Comparison of ENCODE assay signal across 10 cellular contexts in the genomic region with DNA sequence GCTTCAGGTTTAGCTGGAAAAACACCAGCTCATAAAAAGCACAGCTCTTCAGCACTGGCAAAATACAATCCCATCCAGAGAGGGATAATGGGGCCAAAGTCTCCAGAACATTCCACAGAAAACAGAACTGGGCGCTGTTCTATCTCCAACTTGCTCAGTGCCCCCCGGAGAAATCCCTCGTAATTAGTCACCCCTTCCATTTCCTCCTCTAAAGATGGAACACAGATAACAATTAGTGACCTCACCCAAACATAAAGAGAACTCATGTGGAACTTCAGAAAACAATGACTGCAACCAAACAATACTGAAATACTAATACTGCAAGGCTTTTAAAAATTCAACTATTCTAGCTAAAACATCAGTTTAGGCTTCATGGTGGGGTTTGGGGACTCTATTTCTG. TPM values are rescaled to one million over a fixed set of nuclear protein-coding genes. Genes with fewer than 3 reads are reported as not detected.
DNase-seq lines count a peak whose midpoint lies in the region; ATAC-seq and TF ChIP-seq lines count a peak whose summit lies in the region.
"Had no signal": no experiment of that assay in that cellular context is flagged by ENCODE, and none has a peak within 500 bp of the region (broad histone marks: within the 10 kb centered on the region; RNA-seq: fewer than 3 reads in every experiment).

No MANE protein-coding gene starts in this region.

- no peaks in the 10 kb centered on the region for H3F3A ChIP-seq in PC-3 (ENCODE audit: low read length, unreplicated experiment)

- no peaks in the 10 kb centered on the region for H3K9me3 ChIP-seq in PC-3 (ENCODE audit: low read length)

- ATAC-seq in PC-3 (peak; percentile 70), natural killer cell (no peak)
- ATAC-seq: T-cell had no signal

- H3K9me2 ChIP-seq in PC-3 (replicated peaks; ENCODE audit: low read length), result no peaks in the 10 kb centered on the region

- H3K27me3 Mint-ChIP-seq in endothelial cell (ENCODE audit: unreplicated experiment), result no peaks in the 10 kb centered on the region
- no peaks in the 10 kb centered on the region for H3K27me3 Mint-ChIP-seq in neural crest cell (ENCODE audit: low read depth)
- peaks cover 9 to 16% of the 10 kb centered on the region in 2 donors for H3K27me3 Mint-ChIP-seq in natural killer cell (ENCODE audit: low read depth in 2 of 2)
- peaks cover 25% of the 10 kb centered on the region for H3K27me3 Mint-ChIP-seq in activated CD4-positive, alpha-beta T cell treated with anti-CD3 and anti-CD28 coated beads, Interleukin-2, amount 10 ng/mL, durations not matched to agents 24 days and 14 days

- TF ChIP-seq CTCF in PC-3 (conservative IDR thresholded peaks at IDR 0.05; ENCODE audit: low read depth, low read length) (no peak), endothelial cell (IDR thresholded peaks at IDR 0.05; ENCODE audit: unreplicated experiment) (no peak), neural crest cell (conservative IDR thresholded peaks at IDR 0.05) (no peak), natural killer cell (IDR thresholded peaks at IDR 0.05) (no peak)

- intact Hi-C loops in PC-3 (cut with micrococcal nuclease) (loop anchor here (1.0 kb wide), 4 partner anchors 16 to 46 kb away; no protein-coding TSS in a partner anchor), natural killer cell (cut with micrococcal nuclease) (loop anchor here (2.0 kb wide), 1 partner anchor 20 kb away; no protein-coding TSS in a partner anchor)
- intact Hi-C loops in activated CD4-positive, alpha-beta T cell treated with anti-CD3 and anti-CD28 coated beads, Interleukin-2, amount 10 ng/mL, durations not matched to agents 24 days and 14 days (cut with micrococcal nuclease), result no loop called here

- peak overlapping the region; percentile 56 for H3K9ac ChIP-seq in PC-3 (ENCODE audit: low read length)

- H3K27ac Mint-ChIP-seq in endothelial cell (ENCODE audit: unreplicated experiment), result peak overlapping the region; percentile 88
- H3K27ac Mint-ChIP-seq in neural crest cell (ENCODE audit: unreplicated experiment), result peak overlapping the region; percentile 45
- no peak overlapping the region for H3K27ac Mint-ChIP-seq in natural killer cell
- no peak overlapping the region for H3K27ac Mint-ChIP-seq in activated CD4-positive, alpha-beta T cell treated with anti-CD3 and anti-CD28 coated beads, Interleukin-2, amount 10 ng/mL, durations not matched to agents 24 days and 14 days
- H3K27ac Mint-ChIP-seq: T-cell had no signal

- peaks cover 47% of the 10 kb centered on the region for H3K79me2 ChIP-seq in PC-3 (ENCODE audit: low read length)

- H4K20me1 ChIP-seq in PC-3 (ENCODE audit: low read length), result no peaks in the 10 kb centered on the region

- DNase-seq in Daoy (ENCODE audit: low read depth), result peak; percentile 66
- peak; percentile 86 for DNase-seq in PC-3
- no peak for DNase-seq in endothelial cell (ENCODE audit: low spot score)
- no peak for DNase-seq in neural crest cell (ENCODE audit: low read depth, low spot score)
- no peak for DNase-seq in NCI-H187 (lab: John Stamatoyannopoulos, UW)
- no peak for DNase-seq in natural killer cell
- DNase-seq in RPMI8226, result no peak
- no peak for DNase-seq in activated CD4-positive, alpha-beta T cell treated with anti-CD3 and anti-CD28 coated beads, Interleukin-2, amount 10 ng/mL, durations not matched to agents 24 days and 14 days
- DNase-seq: T-cell had no signal

- POLR2A ChIA-PET in PC-3 (lab: Charles Lee; ENCODE audit: unreplicated experiment), result interaction anchor here (0.6 to 1.4 kb wide), 5 partner anchors 15 to 48 kb away, joined by 3 to 14 read pairs (median 4); no protein-coding TSS in a partner anchor

- no peaks in the 10 kb centered on the region for H3K27me3 ChIP-seq in PC-3 (ENCODE audit: low read length)
- H3K27me3 ChIP-seq: cardiac muscle cell had no signal

- H3K27ac ChIP-seq in PC-3 (ENCODE audit: low read length), result peak overlapping the region; percentile 91

- H3K4me3 Mint-ChIP-seq in endothelial cell (ENCODE audit: unreplicated experiment), result no peak overlapping the region
- H3K4me3 Mint-ChIP-seq in neural crest cell, result no peak overlapping the region
- H3K4me3 Mint-ChIP-seq in natural killer cell, result no peak overlapping the region
- H3K4me3 Mint-ChIP-seq in activated CD4-positive, alpha-beta T cell treated with anti-CD3 and anti-CD28 coated beads, Interleukin-2, amount 10 ng/mL, durations not matched to agents 24 days and 14 days, result no peak overlapping the region
- H3K4me3 Mint-ChIP-seq: T-cell had no signal

- H3K36me3 Mint-ChIP-seq in endothelial cell (ENCODE audit: low read depth, unreplicated experiment), result peaks cover 5% of the 10 kb centered on the region
- peaks cover 17% of the 10 kb centered on the region for H3K36me3 Mint-ChIP-seq in neural crest cell (ENCODE audit: low read depth)
- H3K36me3 Mint-ChIP-seq in natural killer cell, result no peaks in the 10 kb centered on the region
- H3K36me3 Mint-ChIP-seq in activated CD4-positive, alpha-beta T cell treated with anti-CD3 and anti-CD28 coated beads, Interleukin-2, amount 10 ng/mL, durations not matched to agents 24 days and 14 days (ENCODE audit: low read depth), result no peaks in the 10 kb centered on the region
- H3K36me3 Mint-ChIP-seq: T-cell had no signal

- H3K9me3 Mint-ChIP-seq in endothelial cell (ENCODE audit: unreplicated experiment), result no peaks in the 10 kb centered on the region
- peaks cover 4% of the 10 kb centered on the region for H3K9me3 Mint-ChIP-seq in neural crest cell
- H3K9me3 Mint-ChIP-seq in natural killer cell, result no peaks in the 10 kb centered on the region
- H3K9me3 Mint-ChIP-seq in activated CD4-positive, alpha-beta T cell treated with anti-CD3 and anti-CD28 coated beads, Interleukin-2, amount 10 ng/mL, durations not matched to agents 24 days and 14 days, result peaks cover 3% of the 10 kb centered on the region
- H3K9me3 Mint-ChIP-seq: T-cell had no signal

- H3K4me1 Mint-ChIP-seq in endothelial cell (ENCODE audit: unreplicated experiment), result peaks cover 25% of the 10 kb centered on the region
- peaks cover 23% of the 10 kb centered on the region for H3K4me1 Mint-ChIP-seq in neural crest cell
- H3K4me1 Mint-ChIP-seq in natural killer cell, result no peaks in the 10 kb centered on the region
- H3K4me1 Mint-ChIP-seq in activated CD4-positive, alpha-beta T cell treated with anti-CD3 and anti-CD28 coated beads, Interleukin-2, amount 10 ng/mL, durations not matched to agents 24 days and 14 days, result no peaks in the 10 kb centered on the region
- H3K4me1 Mint-ChIP-seq: T-cell had no signal

- no peak overlapping the region for H2AFZ ChIP-seq in PC-3 (ENCODE audit: low read length)

- CTCF ChIA-PET in PC-3 (lab: Charles Lee), result interaction anchor here (0.5 to 1.8 kb wide), 4 partner anchors 15 to 48 kb away, joined by 3 to 13 read pairs (median 4); no protein-coding TSS in a partner anchor

- H3K4me1 ChIP-seq in PC-3 (ENCODE audit: insufficient read depth, low read length), result peaks cover 32% of the 10 kb centered on the region

- H3K36me3 ChIP-seq in PC-3 (ENCODE audit: low read depth, low read length), result no peaks in the 10 kb centered on the region
- H3K36me3 ChIP-seq: cardiac muscle cell had no signal

- H3K4me2 ChIP-seq in PC-3 (ENCODE audit: low read length), result peak overlapping the region; percentile 76

- peak overlapping the region; percentile 49; the same call in 1 of the 2 replicates for H3K4me3 ChIP-seq in PC-3 (ENCODE audit: low read length)
- H3K4me3 ChIP-seq: cardiac muscle cell had no signal

- BruUV-seq in PC-3 (replicated peaks; lab: Mats Ljungman, UMichigan), result no TSS peak

RNA-seq across cellular contexts. Expression of gene KIAA1549, which starts 46.3 kb away (rescaled TPM):
- total RNA-seq in Daoy (2014; rRNA removed; shearing (Covaris generic)), result 1.8 and 2.0 TPM in 2 replicates
- total RNA-seq in PC-3 (2014; rRNA removed), result 7.5 and 8.2 TPM in 2 replicates
- 10.8 TPM for total RNA-seq in endothelial cell (ENCODE audit: unreplicated experiment)
- 33.2 and 34.8 TPM in 2 replicates for total RNA-seq in neural crest cell
- under 1 TPM; 0.08 to 0.09 (median 0.09) TPM for total RNA-seq in natural killer cell
- total RNA-seq in activated CD4-positive, alpha-beta T cell treated with anti-CD3 and anti-CD28 coated beads, Interleukin-2, amount 10 ng/mL, durations not matched to agents 24 days and 14 days, result 0.77 and 0.95 TPM in 2 replicates

Comparison
In these comparisons a context has a peak if more than half of its experiments do, and no peak if none do; other contexts are left out.
1. DNase-seq: peak in Daoy (single experiment) and PC-3 (single experiment); none in endothelial cell (single experiment), neural crest cell (single experiment), NCI-H187 (0 of 2), natural killer cell (single experiment), RPMI8226 (single experiment) and activated CD4-positive, alpha-beta T cell treated with anti-CD3 and anti-CD28 coated beads, Interleukin-2, amount 10 ng/mL, durations not matched to agents 24 days and 14 days (single experiment).
2. H3K27ac Mint-ChIP-seq: peak in endothelial cell (single experiment) and neural crest cell (single experiment); none in natural killer cell (0 of 2) and activated CD4-positive, alpha-beta T cell treated with anti-CD3 and anti-CD28 coated beads, Interleukin-2, amount 10 ng/mL, durations not matched to agents 24 days and 14 days (single experiment).